ENCODE assay signal across 1 cellular context in the genomic region with DNA sequence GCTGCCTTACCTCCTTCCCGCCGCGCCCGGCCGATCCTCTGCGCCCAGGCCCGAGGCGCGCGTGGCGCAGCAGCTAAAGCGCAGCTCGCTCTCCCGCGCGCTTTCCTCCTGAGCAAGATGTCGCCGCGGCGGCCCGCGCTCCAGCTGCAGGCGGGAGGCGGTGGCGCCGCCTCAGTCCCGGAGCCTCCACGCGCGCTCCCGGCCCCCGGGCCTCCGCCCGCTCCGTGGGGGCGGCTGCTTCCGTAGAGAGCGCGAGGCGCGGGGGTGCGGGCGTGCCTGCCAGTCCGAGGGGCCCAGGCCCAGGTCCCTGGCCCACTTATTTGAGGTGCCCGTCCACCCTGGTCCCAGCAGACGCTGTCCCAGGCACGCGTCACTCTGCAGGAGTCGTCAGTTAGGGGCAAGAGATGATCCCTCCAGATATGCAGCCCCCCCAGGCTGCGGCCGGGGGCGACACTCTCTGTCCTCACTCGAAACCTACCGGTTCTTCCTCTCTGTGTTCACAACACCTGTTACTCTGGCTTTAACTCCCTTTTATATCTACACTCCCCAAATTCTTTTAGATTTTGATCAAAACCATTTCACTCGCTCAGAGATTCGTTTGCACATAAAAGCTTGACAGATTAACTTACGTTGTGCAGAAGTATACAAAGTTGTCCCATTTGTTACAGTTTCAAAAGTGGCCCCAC.
TF ChIP-seq lines count a peak whose summit lies in the region.

A gene with protein sequence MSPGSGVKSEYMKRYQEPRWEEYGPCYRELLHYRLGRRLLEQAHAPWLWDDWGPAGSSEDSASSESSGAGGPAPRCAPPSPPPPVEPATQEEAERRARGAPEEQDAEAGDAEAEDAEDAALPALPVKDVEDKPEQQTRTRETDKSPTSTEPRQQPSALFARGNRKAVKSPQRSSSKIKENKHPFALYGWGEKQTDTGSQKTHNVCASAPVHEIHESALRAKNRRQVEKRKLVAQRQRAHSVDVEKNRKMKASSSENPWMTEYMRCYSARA (minus strand): TSS at position 146 of the 686 bp plus-strand sequence. CDS start 582 bp downstream, outside the sequence.

TF ChIP-seq in GM12878, 131 proteins besides CTCF, POLR2A, EP300 and RAD21 (continued from another document and continues in another):
- TF ChIP-seq, protein P1, sequence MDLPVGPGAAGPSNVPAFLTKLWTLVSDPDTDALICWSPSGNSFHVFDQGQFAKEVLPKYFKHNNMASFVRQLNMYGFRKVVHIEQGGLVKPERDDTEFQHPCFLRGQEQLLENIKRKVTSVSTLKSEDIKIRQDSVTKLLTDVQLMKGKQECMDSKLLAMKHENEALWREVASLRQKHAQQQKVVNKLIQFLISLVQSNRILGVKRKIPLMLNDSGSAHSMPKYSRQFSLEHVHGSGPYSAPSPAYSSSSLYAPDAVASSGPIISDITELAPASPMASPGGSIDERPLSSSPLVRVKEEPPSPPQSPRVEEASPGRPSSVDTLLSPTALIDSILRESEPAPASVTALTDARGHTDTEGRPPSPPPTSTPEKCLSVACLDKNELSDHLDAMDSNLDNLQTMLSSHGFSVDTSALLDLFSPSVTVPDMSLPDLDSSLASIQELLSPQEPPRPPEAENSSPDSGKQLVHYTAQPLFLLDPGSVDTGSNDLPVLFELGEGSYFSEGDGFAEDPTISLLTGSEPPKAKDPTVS (IDR thresholded peaks at IDR 0.05; ENCODE audit: low read depth, low read length) = no peak
- no peak for TF ChIP-seq NFXL1 (IDR thresholded peaks at IDR 0.05; ENCODE audit: borderline replicate concordance)
- TF ChIP-seq MYC (IDR thresholded peaks at IDR 0.05; ENCODE audit: insufficient read depth, insufficient read length, insufficient replicate concordance, low read length, severe bottlenecking) = no peak
- TF ChIP-seq ZSCAN29 (IDR thresholded peaks at IDR 0.05) = no peak
- TF ChIP-seq, protein P2, sequence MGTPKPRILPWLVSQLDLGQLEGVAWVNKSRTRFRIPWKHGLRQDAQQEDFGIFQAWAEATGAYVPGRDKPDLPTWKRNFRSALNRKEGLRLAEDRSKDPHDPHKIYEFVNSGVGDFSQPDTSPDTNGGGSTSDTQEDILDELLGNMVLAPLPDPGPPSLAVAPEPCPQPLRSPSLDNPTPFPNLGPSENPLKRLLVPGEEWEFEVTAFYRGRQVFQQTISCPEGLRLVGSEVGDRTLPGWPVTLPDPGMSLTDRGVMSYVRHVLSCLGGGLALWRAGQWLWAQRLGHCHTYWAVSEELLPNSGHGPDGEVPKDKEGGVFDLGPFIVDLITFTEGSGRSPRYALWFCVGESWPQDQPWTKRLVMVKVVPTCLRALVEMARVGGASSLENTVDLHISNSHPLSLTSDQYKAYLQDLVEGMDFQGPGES (IDR thresholded peaks at IDR 0.05) = no peak
- TF ChIP-seq, protein P3, sequence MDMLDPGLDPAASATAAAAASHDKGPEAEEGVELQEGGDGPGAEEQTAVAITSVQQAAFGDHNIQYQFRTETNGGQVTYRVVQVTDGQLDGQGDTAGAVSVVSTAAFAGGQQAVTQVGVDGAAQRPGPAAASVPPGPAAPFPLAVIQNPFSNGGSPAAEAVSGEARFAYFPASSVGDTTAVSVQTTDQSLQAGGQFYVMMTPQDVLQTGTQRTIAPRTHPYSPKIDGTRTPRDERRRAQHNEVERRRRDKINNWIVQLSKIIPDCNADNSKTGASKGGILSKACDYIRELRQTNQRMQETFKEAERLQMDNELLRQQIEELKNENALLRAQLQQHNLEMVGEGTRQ (IDR thresholded peaks at IDR 0.05; ENCODE audit: borderline replicate concordance, low read depth, low read length) = no peak
- TF ChIP-seq ASH2L (IDR thresholded peaks at IDR 0.05; ENCODE audit: borderline replicate concordance, low read depth) = no peak
- no peak for TF ChIP-seq ZNF274 (IDR thresholded peaks at IDR 0.05; ENCODE audit: insufficient read depth, insufficient read length)
- no peak for TF ChIP-seq GABPA (IDR thresholded peaks at IDR 0.05; ENCODE audit: low read depth)
- no peak for TF ChIP-seq SMAD5 (IDR thresholded peaks at IDR 0.05; ENCODE audit: low read depth)
- no peak for TF ChIP-seq POLR2AphosphoS5 (IDR thresholded peaks at IDR 0.05; ENCODE audit: low read length)
- no peak for TF ChIP-seq NR2C2 (IDR thresholded peaks at IDR 0.05; ENCODE audit: borderline replicate concordance, control insufficient read depth, insufficient read length, low read depth)
- TF ChIP-seq, protein P4, sequence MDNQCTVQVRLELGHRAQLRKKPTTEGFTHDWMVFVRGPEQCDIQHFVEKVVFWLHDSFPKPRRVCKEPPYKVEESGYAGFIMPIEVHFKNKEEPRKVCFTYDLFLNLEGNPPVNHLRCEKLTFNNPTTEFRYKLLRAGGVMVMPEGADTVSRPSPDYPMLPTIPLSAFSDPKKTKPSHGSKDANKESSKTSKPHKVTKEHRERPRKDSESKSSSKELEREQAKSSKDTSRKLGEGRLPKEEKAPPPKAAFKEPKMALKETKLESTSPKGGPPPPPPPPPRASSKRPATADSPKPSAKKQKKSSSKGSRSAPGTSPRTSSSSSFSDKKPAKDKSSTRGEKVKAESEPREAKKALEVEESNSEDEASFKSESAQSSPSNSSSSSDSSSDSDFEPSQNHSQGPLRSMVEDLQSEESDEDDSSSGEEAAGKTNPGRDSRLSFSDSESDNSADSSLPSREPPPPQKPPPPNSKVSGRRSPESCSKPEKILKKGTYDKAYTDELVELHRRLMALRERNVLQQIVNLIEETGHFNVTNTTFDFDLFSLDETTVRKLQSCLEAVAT (IDR thresholded peaks at IDR 0.05) = no peak
- TF ChIP-seq, protein P5, sequence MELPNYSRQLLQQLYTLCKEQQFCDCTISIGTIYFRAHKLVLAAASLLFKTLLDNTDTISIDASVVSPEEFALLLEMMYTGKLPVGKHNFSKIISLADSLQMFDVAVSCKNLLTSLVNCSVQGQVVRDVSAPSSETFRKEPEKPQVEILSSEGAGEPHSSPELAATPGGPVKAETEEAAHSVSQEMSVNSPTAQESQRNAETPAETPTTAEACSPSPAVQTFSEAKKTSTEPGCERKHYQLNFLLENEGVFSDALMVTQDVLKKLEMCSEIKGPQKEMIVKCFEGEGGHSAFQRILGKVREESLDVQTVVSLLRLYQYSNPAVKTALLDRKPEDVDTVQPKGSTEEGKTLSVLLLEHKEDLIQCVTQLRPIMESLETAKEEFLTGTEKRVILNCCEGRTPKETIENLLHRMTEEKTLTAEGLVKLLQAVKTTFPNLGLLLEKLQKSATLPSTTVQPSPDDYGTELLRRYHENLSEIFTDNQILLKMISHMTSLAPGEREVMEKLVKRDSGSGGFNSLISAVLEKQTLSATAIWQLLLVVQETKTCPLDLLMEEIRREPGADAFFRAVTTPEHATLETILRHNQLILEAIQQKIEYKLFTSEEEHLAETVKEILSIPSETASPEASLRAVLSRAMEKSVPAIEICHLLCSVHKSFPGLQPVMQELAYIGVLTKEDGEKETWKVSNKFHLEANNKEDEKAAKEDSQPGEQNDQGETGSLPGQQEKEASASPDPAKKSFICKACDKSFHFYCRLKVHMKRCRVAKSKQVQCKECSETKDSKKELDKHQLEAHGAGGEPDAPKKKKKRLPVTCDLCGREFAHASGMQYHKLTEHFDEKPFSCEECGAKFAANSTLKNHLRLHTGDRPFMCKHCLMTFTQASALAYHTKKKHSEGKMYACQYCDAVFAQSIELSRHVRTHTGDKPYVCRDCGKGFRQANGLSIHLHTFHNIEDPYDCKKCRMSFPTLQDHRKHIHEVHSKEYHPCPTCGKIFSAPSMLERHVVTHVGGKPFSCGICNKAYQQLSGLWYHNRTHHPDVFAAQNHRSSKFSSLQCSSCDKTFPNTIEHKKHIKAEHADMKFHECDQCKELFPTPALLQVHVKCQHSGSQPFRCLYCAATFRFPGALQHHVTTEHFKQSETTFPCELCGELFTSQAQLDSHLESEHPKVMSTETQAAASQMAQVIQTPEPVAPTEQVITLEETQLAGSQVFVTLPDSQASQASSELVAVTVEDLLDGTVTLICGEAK (IDR thresholded peaks at IDR 0.05; ENCODE audit: borderline replicate concordance) = no peak
- TF ChIP-seq SIX5 (IDR thresholded peaks at IDR 0.05; ENCODE audit: low read depth, low read length, severe bottlenecking) = no peak
- TF ChIP-seq, protein P6, sequence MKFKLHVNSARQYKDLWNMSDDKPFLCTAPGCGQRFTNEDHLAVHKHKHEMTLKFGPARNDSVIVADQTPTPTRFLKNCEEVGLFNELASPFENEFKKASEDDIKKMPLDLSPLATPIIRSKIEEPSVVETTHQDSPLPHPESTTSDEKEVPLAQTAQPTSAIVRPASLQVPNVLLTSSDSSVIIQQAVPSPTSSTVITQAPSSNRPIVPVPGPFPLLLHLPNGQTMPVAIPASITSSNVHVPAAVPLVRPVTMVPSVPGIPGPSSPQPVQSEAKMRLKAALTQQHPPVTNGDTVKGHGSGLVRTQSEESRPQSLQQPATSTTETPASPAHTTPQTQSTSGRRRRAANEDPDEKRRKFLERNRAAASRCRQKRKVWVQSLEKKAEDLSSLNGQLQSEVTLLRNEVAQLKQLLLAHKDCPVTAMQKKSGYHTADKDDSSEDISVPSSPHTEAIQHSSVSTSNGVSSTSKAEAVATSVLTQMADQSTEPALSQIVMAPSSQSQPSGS (IDR thresholded peaks at IDR 0.05; ENCODE audit: low read length) = no peak
- TF ChIP-seq, protein P7, sequence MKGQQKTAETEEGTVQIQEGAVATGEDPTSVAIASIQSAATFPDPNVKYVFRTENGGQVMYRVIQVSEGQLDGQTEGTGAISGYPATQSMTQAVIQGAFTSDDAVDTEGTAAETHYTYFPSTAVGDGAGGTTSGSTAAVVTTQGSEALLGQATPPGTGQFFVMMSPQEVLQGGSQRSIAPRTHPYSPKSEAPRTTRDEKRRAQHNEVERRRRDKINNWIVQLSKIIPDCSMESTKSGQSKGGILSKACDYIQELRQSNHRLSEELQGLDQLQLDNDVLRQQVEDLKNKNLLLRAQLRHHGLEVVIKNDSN (IDR thresholded peaks at IDR 0.05; ENCODE audit: borderline replicate concordance, extremely low read length, insufficient read depth, low read depth, low read length) = no peak
- peak in 1 of 2 experiments; percentile 53; a peak in 2 of 4 replicates for TF ChIP-seq BHLHE40 (IDR thresholded peaks at IDR 0.05; ENCODE audit: borderline replicate concordance in 1 of 2, low read depth in 2 of 2, low read length in 1 of 2)
- no peak for TF ChIP-seq TCF12 (IDR thresholded peaks at IDR 0.05; ENCODE audit: low read depth, low read length)
- TF ChIP-seq, protein P8, sequence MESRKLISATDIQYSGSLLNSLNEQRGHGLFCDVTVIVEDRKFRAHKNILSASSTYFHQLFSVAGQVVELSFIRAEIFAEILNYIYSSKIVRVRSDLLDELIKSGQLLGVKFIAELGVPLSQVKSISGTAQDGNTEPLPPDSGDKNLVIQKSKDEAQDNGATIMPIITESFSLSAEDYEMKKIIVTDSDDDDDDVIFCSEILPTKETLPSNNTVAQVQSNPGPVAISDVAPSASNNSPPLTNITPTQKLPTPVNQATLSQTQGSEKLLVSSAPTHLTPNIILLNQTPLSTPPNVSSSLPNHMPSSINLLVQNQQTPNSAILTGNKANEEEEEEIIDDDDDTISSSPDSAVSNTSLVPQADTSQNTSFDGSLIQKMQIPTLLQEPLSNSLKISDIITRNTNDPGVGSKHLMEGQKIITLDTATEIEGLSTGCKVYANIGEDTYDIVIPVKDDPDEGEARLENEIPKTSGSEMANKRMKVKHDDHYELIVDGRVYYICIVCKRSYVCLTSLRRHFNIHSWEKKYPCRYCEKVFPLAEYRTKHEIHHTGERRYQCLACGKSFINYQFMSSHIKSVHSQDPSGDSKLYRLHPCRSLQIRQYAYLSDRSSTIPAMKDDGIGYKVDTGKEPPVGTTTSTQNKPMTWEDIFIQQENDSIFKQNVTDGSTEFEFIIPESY (IDR thresholded peaks at IDR 0.05) = no peak
- TF ChIP-seq, protein P9, sequence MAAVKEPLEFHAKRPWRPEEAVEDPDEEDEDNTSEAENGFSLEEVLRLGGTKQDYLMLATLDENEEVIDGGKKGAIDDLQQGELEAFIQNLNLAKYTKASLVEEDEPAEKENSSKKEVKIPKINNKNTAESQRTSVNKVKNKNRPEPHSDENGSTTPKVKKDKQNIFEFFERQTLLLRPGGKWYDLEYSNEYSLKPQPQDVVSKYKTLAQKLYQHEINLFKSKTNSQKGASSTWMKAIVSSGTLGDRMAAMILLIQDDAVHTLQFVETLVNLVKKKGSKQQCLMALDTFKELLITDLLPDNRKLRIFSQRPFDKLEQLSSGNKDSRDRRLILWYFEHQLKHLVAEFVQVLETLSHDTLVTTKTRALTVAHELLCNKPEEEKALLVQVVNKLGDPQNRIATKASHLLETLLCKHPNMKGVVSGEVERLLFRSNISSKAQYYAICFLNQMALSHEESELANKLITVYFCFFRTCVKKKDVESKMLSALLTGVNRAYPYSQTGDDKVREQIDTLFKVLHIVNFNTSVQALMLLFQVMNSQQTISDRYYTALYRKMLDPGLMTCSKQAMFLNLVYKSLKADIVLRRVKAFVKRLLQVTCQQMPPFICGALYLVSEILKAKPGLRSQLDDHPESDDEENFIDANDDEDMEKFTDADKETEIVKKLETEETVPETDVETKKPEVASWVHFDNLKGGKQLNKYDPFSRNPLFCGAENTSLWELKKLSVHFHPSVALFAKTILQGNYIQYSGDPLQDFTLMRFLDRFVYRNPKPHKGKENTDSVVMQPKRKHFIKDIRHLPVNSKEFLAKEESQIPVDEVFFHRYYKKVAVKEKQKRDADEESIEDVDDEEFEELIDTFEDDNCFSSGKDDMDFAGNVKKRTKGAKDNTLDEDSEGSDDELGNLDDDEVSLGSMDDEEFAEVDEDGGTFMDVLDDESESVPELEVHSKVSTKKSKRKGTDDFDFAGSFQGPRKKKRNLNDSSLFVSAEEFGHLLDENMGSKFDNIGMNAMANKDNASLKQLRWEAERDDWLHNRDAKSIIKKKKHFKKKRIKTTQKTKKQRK (IDR thresholded peaks at IDR 0.05; ENCODE audit: low read depth, low read length) = no peak
- TF ChIP-seq MYB (IDR thresholded peaks at IDR 0.05; ENCODE audit: borderline replicate concordance, low read depth, low read length) = no peak
- TF ChIP-seq, protein P10, sequence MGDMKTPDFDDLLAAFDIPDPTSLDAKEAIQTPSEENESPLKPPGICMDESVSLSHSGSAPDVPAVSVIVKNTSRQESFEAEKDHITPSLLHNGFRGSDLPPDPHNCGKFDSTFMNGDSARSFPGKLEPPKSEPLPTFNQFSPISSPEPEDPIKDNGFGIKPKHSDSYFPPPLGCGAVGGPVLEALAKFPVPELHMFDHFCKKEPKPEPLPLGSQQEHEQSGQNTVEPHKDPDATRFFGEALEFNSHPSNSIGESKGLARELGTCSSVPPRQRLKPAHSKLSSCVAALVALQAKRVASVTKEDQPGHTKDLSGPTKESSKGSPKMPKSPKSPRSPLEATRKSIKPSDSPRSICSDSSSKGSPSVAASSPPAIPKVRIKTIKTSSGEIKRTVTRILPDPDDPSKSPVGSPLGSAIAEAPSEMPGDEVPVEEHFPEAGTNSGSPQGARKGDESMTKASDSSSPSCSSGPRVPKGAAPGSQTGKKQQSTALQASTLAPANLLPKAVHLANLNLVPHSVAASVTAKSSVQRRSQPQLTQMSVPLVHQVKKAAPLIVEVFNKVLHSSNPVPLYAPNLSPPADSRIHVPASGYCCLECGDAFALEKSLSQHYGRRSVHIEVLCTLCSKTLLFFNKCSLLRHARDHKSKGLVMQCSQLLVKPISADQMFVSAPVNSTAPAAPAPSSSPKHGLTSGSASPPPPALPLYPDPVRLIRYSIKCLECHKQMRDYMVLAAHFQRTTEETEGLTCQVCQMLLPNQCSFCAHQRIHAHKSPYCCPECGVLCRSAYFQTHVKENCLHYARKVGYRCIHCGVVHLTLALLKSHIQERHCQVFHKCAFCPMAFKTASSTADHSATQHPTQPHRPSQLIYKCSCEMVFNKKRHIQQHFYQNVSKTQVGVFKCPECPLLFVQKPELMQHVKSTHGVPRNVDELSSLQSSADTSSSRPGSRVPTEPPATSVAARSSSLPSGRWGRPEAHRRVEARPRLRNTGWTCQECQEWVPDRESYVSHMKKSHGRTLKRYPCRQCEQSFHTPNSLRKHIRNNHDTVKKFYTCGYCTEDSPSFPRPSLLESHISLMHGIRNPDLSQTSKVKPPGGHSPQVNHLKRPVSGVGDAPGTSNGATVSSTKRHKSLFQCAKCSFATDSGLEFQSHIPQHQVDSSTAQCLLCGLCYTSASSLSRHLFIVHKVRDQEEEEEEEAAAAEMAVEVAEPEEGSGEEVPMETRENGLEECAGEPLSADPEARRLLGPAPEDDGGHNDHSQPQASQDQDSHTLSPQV (IDR thresholded peaks at IDR 0.05) = no peak
- no peak for TF ChIP-seq HDAC6 (IDR thresholded peaks at IDR 0.05; ENCODE audit: unreplicated experiment)
- TF ChIP-seq SREBF1 (IDR thresholded peaks at IDR 0.05; ENCODE audit: low read length) = no peak
